9 cellular contexts compared by ENCODE assay signal in the genomic region with DNA sequence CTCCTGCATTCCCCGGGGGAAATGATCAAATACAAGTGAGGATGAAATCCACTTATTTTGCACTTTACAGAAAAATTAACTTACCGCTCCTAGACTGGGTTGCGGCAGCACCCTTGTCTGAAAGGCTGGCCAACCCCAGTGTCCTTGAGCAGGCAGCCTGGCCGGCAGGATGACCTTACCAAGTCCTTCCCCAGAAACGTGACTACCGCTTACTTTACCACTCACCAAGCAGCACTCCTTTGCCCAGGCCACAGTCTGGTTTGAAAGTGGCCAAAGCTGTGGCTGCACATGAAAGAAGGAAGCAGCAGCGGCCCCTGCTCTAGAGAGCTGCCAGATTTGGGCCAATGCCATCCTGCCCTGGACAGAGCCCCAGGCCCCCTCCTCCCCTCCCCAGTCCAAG. TPM values are rescaled to one million over a fixed set of nuclear protein-coding genes. Genes with fewer than 3 reads are reported as not detected.
DNase-seq lines count a peak whose midpoint lies in the region; ATAC-seq and TF ChIP-seq lines count a peak whose summit lies in the region.
"Had no signal": no experiment of that assay in that cellular context is flagged by ENCODE, and none has a peak within 500 bp of the region (broad histone marks: within the 10 kb centered on the region; RNA-seq: fewer than 3 reads in every experiment).

No MANE protein-coding gene starts in this region.

- no peak overlapping the region for H2AFZ ChIP-seq in PC-3 (ENCODE audit: low read length)

- peaks cover 85% of the 10 kb centered on the region for H4K20me1 ChIP-seq in PC-3 (ENCODE audit: low read length)

- H3K27ac ChIP-seq in colonic mucosa (peak overlapping the region; percentile 93), muscle layer of duodenum (ENCODE audit: low read length) (peak overlapping the region; percentile 67), upper lobe of right lung (peak overlapping the region; percentile 69), PC-3 (ENCODE audit: low read length) (no peak overlapping the region)

- ATAC-seq in upper lobe of right lung = no peak
- ATAC-seq in PC-3 = no peak

- H3K4me3 Mint-ChIP-seq in activated naive CD4-positive, alpha-beta T cell treated with anti-CD3 and anti-CD28 coated beads for 36 hours = peak overlapping the region; percentile 24

- H3K4me1 Mint-ChIP-seq in activated naive CD4-positive, alpha-beta T cell treated with anti-CD3 and anti-CD28 coated beads for 36 hours (ENCODE audit: low read depth) = peaks cover 99% of the 10 kb centered on the region

- H3K36me3 Mint-ChIP-seq in activated naive CD4-positive, alpha-beta T cell treated with anti-CD3 and anti-CD28 coated beads for 36 hours (ENCODE audit: low read depth) = peaks cover 35% of the 10 kb centered on the region

- no peaks in the 10 kb centered on the region for H3K9me3 Mint-ChIP-seq in activated naive CD4-positive, alpha-beta T cell treated with anti-CD3 and anti-CD28 coated beads for 36 hours

- intact Hi-C loops in activated naive CD4-positive, alpha-beta T cell treated with anti-CD3 and anti-CD28 coated beads for 36 hours (cut with micrococcal nuclease) = loop anchor here (5.0 to 10.0 kb wide), 2 partner anchors 130 to 867 kb away; partner anchors contain the start of gene APOL2
- intact Hi-C loops in colonic mucosa (cut with DNase I) (no loop called here), upper lobe of right lung (cut with DNase I) (no loop called here), PC-3 (cut with micrococcal nuclease) (no loop called here)

- no peaks in the 10 kb centered on the region for H3K9me3 ChIP-seq in colonic mucosa
- H3K9me3 ChIP-seq in muscle layer of duodenum (ENCODE audit: control insufficient read depth in 1 of 2, low read length in 2 of 2) = no peaks in the 10 kb centered on the region
- H3K9me3 ChIP-seq in upper lobe of right lung = no peaks in the 10 kb centered on the region
- no peaks in the 10 kb centered on the region for H3K9me3 ChIP-seq in PC-3 (ENCODE audit: low read length)

- DNase-seq in activated naive CD4-positive, alpha-beta T cell treated with anti-CD3 and anti-CD28 coated beads for 36 hours = no peak
- DNase-seq in activated naive CD4-positive, alpha-beta T cell (lab: John Stamatoyannopoulos, UW) = no peak
- DNase-seq in colonic mucosa (no peak), upper lobe of right lung (no peak), RKO (ENCODE audit: low spot score) (no peak), NOMO-1 treated with DMSO at 0.1 percent for 48 hours (lab: John Stamatoyannopoulos, UW; ENCODE audit: unreplicated experiment) (no peak), PC-3 (no peak)
- DNase-seq: COR-L47 had no signal

- peaks cover 100% of the 10 kb centered on the region for H3K79me2 ChIP-seq in PC-3 (ENCODE audit: low read length)

- no peaks in the 10 kb centered on the region for H3K27me3 ChIP-seq in colonic mucosa
- no peaks in the 10 kb centered on the region for H3K27me3 ChIP-seq in muscle layer of duodenum (ENCODE audit: low read depth, low read length)
- no peaks in the 10 kb centered on the region for H3K27me3 ChIP-seq in upper lobe of right lung
- no peaks in the 10 kb centered on the region for H3K27me3 ChIP-seq in PC-3 (ENCODE audit: low read length)

- BruUV-seq in PC-3 (replicated peaks; lab: Mats Ljungman, UMichigan) = no TSS peak

- POLR2A ChIA-PET in PC-3 (lab: Charles Lee; ENCODE audit: unreplicated experiment) = no interaction called here

- H3K9ac ChIP-seq in colonic mucosa (ENCODE audit: low read depth in 2 of 2, low read length in 2 of 2) (peak overlapping the region in 1 of 2 donors; percentile 19), PC-3 (ENCODE audit: low read length) (no peak overlapping the region)

- H3K9me2 ChIP-seq in PC-3 (replicated peaks; ENCODE audit: low read length) = no peaks in the 10 kb centered on the region

- H3K36me3 ChIP-seq in colonic mucosa = no peaks in the 10 kb centered on the region
- H3K36me3 ChIP-seq in muscle layer of duodenum (ENCODE audit: control insufficient read depth in 1 of 2, insufficient read depth in 2 of 2, low read length in 2 of 2) = no peaks in the 10 kb centered on the region
- peaks cover 12% of the 10 kb centered on the region for H3K36me3 ChIP-seq in upper lobe of right lung
- peaks cover 5% of the 10 kb centered on the region; the same call in 1 of the 2 replicates for H3K36me3 ChIP-seq in PC-3 (ENCODE audit: low read depth, low read length)

- TF ChIP-seq CTCF in colonic mucosa (IDR thresholded peaks at IDR 0.05) (no peak), upper lobe of right lung (IDR thresholded peaks at IDR 0.05) (no peak), PC-3 (conservative IDR thresholded peaks at IDR 0.05; ENCODE audit: low read depth, low read length) (no peak)

- H3K4me3 ChIP-seq in colonic mucosa (no peak overlapping the region), muscle layer of duodenum (ENCODE audit: low read depth in 1 of 2, low read length in 2 of 2) (peak overlapping the region in 1 of 2 donors; percentile 42), upper lobe of right lung (peak overlapping the region; percentile 6), PC-3 (ENCODE audit: low read length) (no peak overlapping the region)

- H3K27ac Mint-ChIP-seq in activated naive CD4-positive, alpha-beta T cell treated with anti-CD3 and anti-CD28 coated beads for 36 hours = peak overlapping the region; percentile 96

- CTCF ChIA-PET in activated naive CD4-positive, alpha-beta T cell treated with anti-CD3 and anti-CD28 coated beads for 36 hours (lab: Charles Lee) = interaction anchor here (1.3 kb wide), 1 partner anchor 9 kb away, joined by 3 read pairs; no protein-coding TSS in a partner anchor
- CTCF ChIA-PET in PC-3 (lab: Charles Lee) = no interaction called here

- H3K4me1 ChIP-seq in colonic mucosa = peaks cover 84% of the 10 kb centered on the region
- peaks cover 62 to 99% of the 10 kb centered on the region in 2 donors for H3K4me1 ChIP-seq in muscle layer of duodenum (ENCODE audit: control insufficient read depth in 1 of 2, insufficient read depth in 2 of 2, low read length in 2 of 2)
- peaks cover 100% of the 10 kb centered on the region for H3K4me1 ChIP-seq in upper lobe of right lung
- H3K4me1 ChIP-seq in PC-3 (ENCODE audit: insufficient read depth, low read length) = peaks cover 97% of the 10 kb centered on the region

- no peaks in the 10 kb centered on the region for H3F3A ChIP-seq in PC-3 (ENCODE audit: low read length, unreplicated experiment)

- no peak overlapping the region for H3K4me2 ChIP-seq in PC-3 (ENCODE audit: low read length)

- no peaks in the 10 kb centered on the region for H3K27me3 Mint-ChIP-seq in activated naive CD4-positive, alpha-beta T cell treated with anti-CD3 and anti-CD28 coated beads for 36 hours (ENCODE audit: low read depth)

RNA-seq across cellular contexts. Expression of gene MYH9, which starts 20.3 kb away (rescaled TPM):
- total RNA-seq in activated naive CD4-positive, alpha-beta T cell treated with anti-CD3 and anti-CD28 coated beads for 36 hours = 100 to 1,000 TPM; 574 to 625 TPM
- total RNA-seq in colonic mucosa = 100 to 1,000 TPM; 711 to 719 TPM
- 842 TPM for total RNA-seq in upper lobe of right lung
- total RNA-seq in PC-3 (2014; rRNA removed) = 357 and 546 TPM in 2 replicates
